Comparison of ENCODE assay signal across 3 cellular contexts in the genomic region with DNA sequence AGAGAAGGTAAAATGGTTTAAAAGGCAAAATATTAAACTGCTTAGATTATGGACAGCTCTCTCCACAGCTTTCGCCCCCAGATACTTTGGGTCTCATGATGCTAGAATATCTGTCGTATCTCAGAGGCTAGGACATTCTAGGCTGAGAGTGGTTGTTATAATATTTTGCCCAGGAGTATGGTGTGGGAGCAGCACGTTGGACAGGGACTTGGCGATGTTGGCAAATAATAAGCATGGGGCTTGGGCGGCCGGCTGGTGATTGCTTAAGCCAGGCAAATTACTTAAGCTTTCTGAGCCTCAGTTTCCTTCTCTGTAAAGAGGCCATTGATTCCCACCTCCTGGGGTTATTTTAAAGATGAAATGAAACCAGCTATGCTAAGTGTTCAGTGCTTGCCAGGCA.
A peak's percentile ranks its signal among the peaks of the same experiment; 100 is the strongest.
TF ChIP-seq lines count a peak whose summit lies in the region.

No MANE protein-coding gene starts in this region.

TF ChIP-seq in SK-N-SH, 30 proteins besides CTCF, POLR2A, EP300 and RAD21:
- TF ChIP-seq, protein P1, sequence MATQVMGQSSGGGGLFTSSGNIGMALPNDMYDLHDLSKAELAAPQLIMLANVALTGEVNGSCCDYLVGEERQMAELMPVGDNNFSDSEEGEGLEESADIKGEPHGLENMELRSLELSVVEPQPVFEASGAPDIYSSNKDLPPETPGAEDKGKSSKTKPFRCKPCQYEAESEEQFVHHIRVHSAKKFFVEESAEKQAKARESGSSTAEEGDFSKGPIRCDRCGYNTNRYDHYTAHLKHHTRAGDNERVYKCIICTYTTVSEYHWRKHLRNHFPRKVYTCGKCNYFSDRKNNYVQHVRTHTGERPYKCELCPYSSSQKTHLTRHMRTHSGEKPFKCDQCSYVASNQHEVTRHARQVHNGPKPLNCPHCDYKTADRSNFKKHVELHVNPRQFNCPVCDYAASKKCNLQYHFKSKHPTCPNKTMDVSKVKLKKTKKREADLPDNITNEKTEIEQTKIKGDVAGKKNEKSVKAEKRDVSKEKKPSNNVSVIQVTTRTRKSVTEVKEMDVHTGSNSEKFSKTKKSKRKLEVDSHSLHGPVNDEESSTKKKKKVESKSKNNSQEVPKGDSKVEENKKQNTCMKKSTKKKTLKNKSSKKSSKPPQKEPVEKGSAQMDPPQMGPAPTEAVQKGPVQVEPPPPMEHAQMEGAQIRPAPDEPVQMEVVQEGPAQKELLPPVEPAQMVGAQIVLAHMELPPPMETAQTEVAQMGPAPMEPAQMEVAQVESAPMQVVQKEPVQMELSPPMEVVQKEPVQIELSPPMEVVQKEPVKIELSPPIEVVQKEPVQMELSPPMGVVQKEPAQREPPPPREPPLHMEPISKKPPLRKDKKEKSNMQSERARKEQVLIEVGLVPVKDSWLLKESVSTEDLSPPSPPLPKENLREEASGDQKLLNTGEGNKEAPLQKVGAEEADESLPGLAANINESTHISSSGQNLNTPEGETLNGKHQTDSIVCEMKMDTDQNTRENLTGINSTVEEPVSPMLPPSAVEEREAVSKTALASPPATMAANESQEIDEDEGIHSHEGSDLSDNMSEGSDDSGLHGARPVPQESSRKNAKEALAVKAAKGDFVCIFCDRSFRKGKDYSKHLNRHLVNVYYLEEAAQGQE (IDR thresholded peaks at IDR 0.05; ENCODE audit: low read depth, low read length) = peak; percentile 80
- TF ChIP-seq TEAD4 (IDR thresholded peaks at IDR 0.05; ENCODE audit: borderline replicate concordance, insufficient read depth) = no peak

TF ChIP-seq in SK-N-SH treated with all-trans-retinoic acid at 6 μM for 48 hours, 23 proteins besides CTCF, POLR2A, EP300 and RAD21 (continued from another document and continues in another):
- no peak for TF ChIP-seq PATZ1 (CRISPR knock-in tag; IDR thresholded peaks at IDR 0.05; ENCODE audit: borderline replicate concordance)
- TF ChIP-seq CSDC2 (CRISPR knock-in tag; IDR thresholded peaks at IDR 0.05) = no peak
- no peak for TF ChIP-seq TOX (CRISPR knock-in tag; IDR thresholded peaks at IDR 0.05; ENCODE audit: borderline replicate concordance)
- no peak for TF ChIP-seq OSR1 (CRISPR knock-in tag; IDR thresholded peaks at IDR 0.05)
- TF ChIP-seq PPARA (CRISPR knock-in tag; IDR thresholded peaks at IDR 0.05; ENCODE audit: borderline replicate concordance) = no peak
- TF ChIP-seq, protein P2, sequence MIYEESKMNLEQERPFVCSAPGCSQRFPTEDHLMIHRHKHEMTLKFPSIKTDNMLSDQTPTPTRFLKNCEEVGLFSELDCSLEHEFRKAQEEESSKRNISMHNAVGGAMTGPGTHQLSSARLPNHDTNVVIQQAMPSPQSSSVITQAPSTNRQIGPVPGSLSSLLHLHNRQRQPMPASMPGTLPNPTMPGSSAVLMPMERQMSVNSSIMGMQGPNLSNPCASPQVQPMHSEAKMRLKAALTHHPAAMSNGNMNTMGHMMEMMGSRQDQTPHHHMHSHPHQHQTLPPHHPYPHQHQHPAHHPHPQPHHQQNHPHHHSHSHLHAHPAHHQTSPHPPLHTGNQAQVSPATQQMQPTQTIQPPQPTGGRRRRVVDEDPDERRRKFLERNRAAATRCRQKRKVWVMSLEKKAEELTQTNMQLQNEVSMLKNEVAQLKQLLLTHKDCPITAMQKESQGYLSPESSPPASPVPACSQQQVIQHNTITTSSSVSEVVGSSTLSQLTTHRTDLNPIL (CRISPR knock-in tag; IDR thresholded peaks at IDR 0.05; ENCODE audit: low read depth) = no peak
- TF ChIP-seq ZNF565 (CRISPR knock-in tag; conservative IDR thresholded peaks at IDR 0.05; ENCODE audit: low read depth) = no peak
- no peak for TF ChIP-seq ESRRG (CRISPR knock-in tag; IDR thresholded peaks at IDR 0.05)
- no peak for TF ChIP-seq ISL1 (CRISPR knock-in tag; IDR thresholded peaks at IDR 0.05)
- TF ChIP-seq, protein P3, sequence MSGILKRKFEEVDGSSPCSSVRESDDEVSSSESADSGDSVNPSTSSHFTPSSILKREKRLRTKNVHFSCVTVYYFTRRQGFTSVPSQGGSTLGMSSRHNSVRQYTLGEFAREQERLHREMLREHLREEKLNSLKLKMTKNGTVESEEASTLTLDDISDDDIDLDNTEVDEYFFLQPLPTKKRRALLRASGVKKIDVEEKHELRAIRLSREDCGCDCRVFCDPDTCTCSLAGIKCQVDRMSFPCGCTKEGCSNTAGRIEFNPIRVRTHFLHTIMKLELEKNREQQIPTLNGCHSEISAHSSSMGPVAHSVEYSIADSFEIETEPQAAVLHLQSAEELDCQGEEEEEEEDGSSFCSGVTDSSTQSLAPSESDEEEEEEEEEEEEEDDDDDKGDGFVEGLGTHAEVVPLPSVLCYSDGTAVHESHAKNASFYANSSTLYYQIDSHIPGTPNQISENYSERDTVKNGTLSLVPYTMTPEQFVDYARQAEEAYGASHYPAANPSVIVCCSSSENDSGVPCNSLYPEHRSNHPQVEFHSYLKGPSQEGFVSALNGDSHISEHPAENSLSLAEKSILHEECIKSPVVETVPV (CRISPR knock-in tag; IDR thresholded peaks at IDR 0.05) = no peak
- TF ChIP-seq ZFP3 (CRISPR knock-in tag; IDR thresholded peaks at IDR 0.05) = no peak
- TF ChIP-seq TCF4 (CRISPR knock-in tag; IDR thresholded peaks at IDR 0.05; ENCODE audit: borderline replicate concordance) = no peak
- no peak for TF ChIP-seq ARNTL (CRISPR knock-in tag; IDR thresholded peaks at IDR 0.05; ENCODE audit: borderline replicate concordance, low read depth)
- TF ChIP-seq, protein P4, sequence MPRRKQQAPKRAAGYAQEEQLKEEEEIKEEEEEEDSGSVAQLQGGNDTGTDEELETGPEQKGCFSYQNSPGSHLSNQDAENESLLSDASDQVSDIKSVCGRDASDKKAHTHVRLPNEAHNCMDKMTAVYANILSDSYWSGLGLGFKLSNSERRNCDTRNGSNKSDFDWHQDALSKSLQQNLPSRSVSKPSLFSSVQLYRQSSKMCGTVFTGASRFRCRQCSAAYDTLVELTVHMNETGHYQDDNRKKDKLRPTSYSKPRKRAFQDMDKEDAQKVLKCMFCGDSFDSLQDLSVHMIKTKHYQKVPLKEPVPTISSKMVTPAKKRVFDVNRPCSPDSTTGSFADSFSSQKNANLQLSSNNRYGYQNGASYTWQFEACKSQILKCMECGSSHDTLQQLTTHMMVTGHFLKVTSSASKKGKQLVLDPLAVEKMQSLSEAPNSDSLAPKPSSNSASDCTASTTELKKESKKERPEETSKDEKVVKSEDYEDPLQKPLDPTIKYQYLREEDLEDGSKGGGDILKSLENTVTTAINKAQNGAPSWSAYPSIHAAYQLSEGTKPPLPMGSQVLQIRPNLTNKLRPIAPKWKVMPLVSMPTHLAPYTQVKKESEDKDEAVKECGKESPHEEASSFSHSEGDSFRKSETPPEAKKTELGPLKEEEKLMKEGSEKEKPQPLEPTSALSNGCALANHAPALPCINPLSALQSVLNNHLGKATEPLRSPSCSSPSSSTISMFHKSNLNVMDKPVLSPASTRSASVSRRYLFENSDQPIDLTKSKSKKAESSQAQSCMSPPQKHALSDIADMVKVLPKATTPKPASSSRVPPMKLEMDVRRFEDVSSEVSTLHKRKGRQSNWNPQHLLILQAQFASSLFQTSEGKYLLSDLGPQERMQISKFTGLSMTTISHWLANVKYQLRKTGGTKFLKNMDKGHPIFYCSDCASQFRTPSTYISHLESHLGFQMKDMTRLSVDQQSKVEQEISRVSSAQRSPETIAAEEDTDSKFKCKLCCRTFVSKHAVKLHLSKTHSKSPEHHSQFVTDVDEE (CRISPR knock-in tag; IDR thresholded peaks at IDR 0.05) = no peak

TF ChIP-seq in Ishikawa, 13 proteins besides CTCF, POLR2A, EP300 and RAD21:
- TF ChIP-seq, protein P1 (IDR thresholded peaks at IDR 0.05; ENCODE audit: low read depth) = peak; percentile 57
- TF ChIP-seq CREB1 (IDR thresholded peaks at IDR 0.05; ENCODE audit: low read depth) = no peak
